In the genomic region with DNA sequence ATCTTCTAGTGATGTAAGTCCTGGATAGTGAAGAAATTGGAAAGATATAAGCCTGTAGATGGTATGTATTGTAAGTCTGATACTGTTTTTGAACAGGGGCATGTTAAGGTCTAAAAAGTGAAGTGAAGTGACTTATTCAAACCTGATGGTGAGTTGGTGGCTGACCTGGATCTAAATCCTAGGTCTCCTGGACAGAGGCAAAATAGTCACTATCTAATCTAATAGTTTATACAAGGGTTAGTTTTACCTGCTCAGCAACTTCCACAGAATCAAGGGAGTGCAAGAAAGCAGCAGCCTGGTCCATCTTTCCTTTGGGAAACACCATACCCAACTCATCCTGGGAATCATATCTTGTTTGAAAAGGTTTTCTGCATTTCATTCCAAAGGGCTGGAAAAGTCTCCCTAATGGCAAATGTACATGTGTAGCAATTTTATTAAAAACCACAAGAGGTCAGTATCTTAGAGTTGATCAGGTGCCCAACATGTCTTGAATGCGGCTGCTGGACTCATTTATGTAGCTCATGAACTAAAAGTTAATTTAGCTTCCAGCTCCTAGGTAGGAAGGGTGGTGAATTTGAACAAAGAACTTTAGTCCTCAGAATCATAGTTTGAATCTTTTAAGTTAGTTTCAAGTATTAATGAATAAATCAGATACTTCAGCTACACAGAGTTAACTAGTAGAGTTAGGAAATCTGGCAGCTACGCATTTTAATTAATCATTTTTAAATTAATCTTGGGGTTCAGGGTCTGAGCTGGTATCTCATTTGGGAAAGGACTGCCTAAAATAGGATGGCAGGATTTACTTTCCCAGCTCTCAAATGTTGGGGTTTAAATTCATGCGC, we compare ENCODE assay signal across 9 cellular contexts. TPM values are rescaled to one million over a fixed set of nuclear protein-coding genes. Genes with fewer than 3 reads are reported as not detected.
DNase-seq lines count a peak whose midpoint lies in the region; ATAC-seq, FAIRE-seq and TF ChIP-seq lines count a peak whose summit lies in the region.
"Had no signal": no experiment of that assay in that cellular context is flagged by ENCODE, and none has a peak within 500 bp of the region (broad histone marks: within the 10 kb centered on the region; RNA-seq: fewer than 3 reads in every experiment).

No MANE protein-coding gene starts in this region.

- H3K36me3 Mint-ChIP-seq in activated T-cell treated with anti-CD3 and anti-CD28 coated beads, Interleukin-2, amount 50 U/mL, for 72 hours (ENCODE audit: insufficient read depth in 2 of 2) = peaks cover 4 to 28% of the 10 kb centered on the region in 2 donors

- in situ Hi-C loops in gastrocnemius medialis (cut with MboI; ENCODE audit: low sequenced_read_pairs in 4 of 4) = loop anchor here in 2 of 4 donors (10.0 kb wide), 1 partner anchor 127 kb away; the partner anchor contains the start of gene RANBP3L (in 2 of the 2)

- H3K27me3 ChIP-seq in foreskin keratinocyte (no peaks in the 10 kb centered on the region), gastrocnemius medialis (no peaks in the 10 kb centered on the region)
- H3K27me3 ChIP-seq: neutrophil had no signal

- no peak overlapping the region for H3K4me3 ChIP-seq in gastrocnemius medialis

- H3K4me1 Mint-ChIP-seq in activated T-cell treated with anti-CD3 and anti-CD28 coated beads, Interleukin-2, amount 50 U/mL, for 72 hours (ENCODE audit: low read depth) = no peaks in the 10 kb centered on the region

- no peaks in the 10 kb centered on the region for H3K9me3 ChIP-seq in gastrocnemius medialis
- H3K9me3 ChIP-seq: neutrophil had no signal

- intact Hi-C loops in gastrocnemius medialis (cut with DNase I; ENCODE audit: low total_unique reads) = loop anchor here (2.0 to 5.0 kb wide), 2 partner anchors 127 to 514 kb away; no protein-coding TSS in a partner anchor

- peak; percentile 25 for FAIRE-seq in D721Med (lab: Jason Lieb, UNC)

- H3K4me1 ChIP-seq in foreskin keratinocyte (no peaks in the 10 kb centered on the region), gastrocnemius medialis (no peaks in the 10 kb centered on the region)

- H3K27ac ChIP-seq in foreskin keratinocyte (no peak overlapping the region), gastrocnemius medialis (no peak overlapping the region)
- H3K27ac ChIP-seq: neutrophil had no signal

- TF ChIP-seq POLR2A in gastrocnemius medialis (IDR thresholded peaks at IDR 0.05) = no peak

- no peaks in the 10 kb centered on the region for H3K27me3 Mint-ChIP-seq in activated T-cell treated with anti-CD3 and anti-CD28 coated beads, Interleukin-2, amount 50 U/mL, for 72 hours (ENCODE audit: low read depth)

- TF ChIP-seq CTCF in D721Med (IDR thresholded peaks at IDR 0.05; ENCODE audit: insufficient read depth, missing control alignments) (peak; percentile 45), foreskin keratinocyte (conservative IDR thresholded peaks at IDR 0.05) (peak; percentile 65), gastrocnemius medialis (IDR thresholded peaks at IDR 0.05 in 4 of 5, conservative IDR thresholded peaks at IDR 0.05 in 1 of 5) (peak in 3 of 5 experiments; percentile 18 to 53 (median 39))

- H3K36me3 ChIP-seq in gastrocnemius medialis = peaks cover 0 to 29% of the 10 kb centered on the region in 2 donors

- ATAC-seq in SK-N-SH treated with all-trans-retinoic acid at 6 μM for 48 hours = peak; percentile 93
- peak; percentile 64 for ATAC-seq in foreskin keratinocyte
- ATAC-seq in gastrocnemius medialis = peak in 1 of 2 donors; percentile 61
- ATAC-seq in activated T-cell treated with anti-CD3 and anti-CD28 coated beads, Interleukin-2, amount 50 U/mL, for 72 hours (replicated peaks in 1 of 2) = no peak
- ATAC-seq in HG02852 (IDR thresholded peaks at IDR 0.05; ENCODE audit: unreplicated experiment) = no peak

- no peak overlapping the region for H3K27ac Mint-ChIP-seq in activated T-cell treated with anti-CD3 and anti-CD28 coated beads, Interleukin-2, amount 50 U/mL, for 72 hours

- H3K9me3 Mint-ChIP-seq in activated T-cell treated with anti-CD3 and anti-CD28 coated beads, Interleukin-2, amount 50 U/mL, for 72 hours = no peaks in the 10 kb centered on the region

- DNase-seq in D721Med (ENCODE audit: insufficient read length, low spot score) = no peak
- DNase-seq in HT-29 (ENCODE audit: low spot score) = peak; percentile 58
- no peak for DNase-seq in foreskin keratinocyte
- DNase-seq in gastrocnemius medialis = no peak
- DNase-seq in GOT3 (lab: John Stamatoyannopoulos, UW) = no peak
- DNase-seq in activated T-cell treated with anti-CD3 and anti-CD28 coated beads, Interleukin-2, amount 50 U/mL, for 72 hours = no peak

- no peak overlapping the region for H3K4me3 Mint-ChIP-seq in activated T-cell treated with anti-CD3 and anti-CD28 coated beads, Interleukin-2, amount 50 U/mL, for 72 hours

TF ChIP-seq in SK-N-SH treated with all-trans-retinoic acid at 6 μM for 48 hours, 23 proteins besides CTCF, POLR2A, EP300 and RAD21 (continues in another document):
- TF ChIP-seq TOX (CRISPR knock-in tag; IDR thresholded peaks at IDR 0.05; ENCODE audit: borderline replicate concordance) = no peak
- TF ChIP-seq, protein P1, sequence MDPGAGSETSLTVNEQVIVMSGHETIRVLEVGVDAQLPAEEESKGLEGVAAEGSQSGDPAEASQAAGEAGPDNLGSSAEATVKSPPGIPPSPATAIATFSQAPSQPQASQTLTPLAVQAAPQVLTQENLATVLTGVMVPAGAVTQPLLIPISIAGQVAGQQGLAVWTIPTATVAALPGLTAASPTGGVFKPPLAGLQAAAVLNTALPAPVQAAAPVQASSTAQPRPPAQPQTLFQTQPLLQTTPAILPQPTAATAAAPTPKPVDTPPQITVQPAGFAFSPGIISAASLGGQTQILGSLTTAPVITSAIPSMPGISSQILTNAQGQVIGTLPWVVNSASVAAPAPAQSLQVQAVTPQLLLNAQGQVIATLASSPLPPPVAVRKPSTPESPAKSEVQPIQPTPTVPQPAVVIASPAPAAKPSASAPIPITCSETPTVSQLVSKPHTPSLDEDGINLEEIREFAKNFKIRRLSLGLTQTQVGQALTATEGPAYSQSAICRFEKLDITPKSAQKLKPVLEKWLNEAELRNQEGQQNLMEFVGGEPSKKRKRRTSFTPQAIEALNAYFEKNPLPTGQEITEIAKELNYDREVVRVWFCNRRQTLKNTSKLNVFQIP (CRISPR knock-in tag; IDR thresholded peaks at IDR 0.05; ENCODE audit: borderline replicate concordance, low read depth) = no peak
- no peak for TF ChIP-seq OSR1 (CRISPR knock-in tag; IDR thresholded peaks at IDR 0.05)
- TF ChIP-seq CSDC2 (CRISPR knock-in tag; IDR thresholded peaks at IDR 0.05) = no peak
- no peak for TF ChIP-seq CREB5 (CRISPR knock-in tag; IDR thresholded peaks at IDR 0.05; ENCODE audit: low read depth)
- no peak for TF ChIP-seq BACH2 (CRISPR knock-in tag; IDR thresholded peaks at IDR 0.05; ENCODE audit: borderline replicate concordance)
- TF ChIP-seq, protein P2, sequence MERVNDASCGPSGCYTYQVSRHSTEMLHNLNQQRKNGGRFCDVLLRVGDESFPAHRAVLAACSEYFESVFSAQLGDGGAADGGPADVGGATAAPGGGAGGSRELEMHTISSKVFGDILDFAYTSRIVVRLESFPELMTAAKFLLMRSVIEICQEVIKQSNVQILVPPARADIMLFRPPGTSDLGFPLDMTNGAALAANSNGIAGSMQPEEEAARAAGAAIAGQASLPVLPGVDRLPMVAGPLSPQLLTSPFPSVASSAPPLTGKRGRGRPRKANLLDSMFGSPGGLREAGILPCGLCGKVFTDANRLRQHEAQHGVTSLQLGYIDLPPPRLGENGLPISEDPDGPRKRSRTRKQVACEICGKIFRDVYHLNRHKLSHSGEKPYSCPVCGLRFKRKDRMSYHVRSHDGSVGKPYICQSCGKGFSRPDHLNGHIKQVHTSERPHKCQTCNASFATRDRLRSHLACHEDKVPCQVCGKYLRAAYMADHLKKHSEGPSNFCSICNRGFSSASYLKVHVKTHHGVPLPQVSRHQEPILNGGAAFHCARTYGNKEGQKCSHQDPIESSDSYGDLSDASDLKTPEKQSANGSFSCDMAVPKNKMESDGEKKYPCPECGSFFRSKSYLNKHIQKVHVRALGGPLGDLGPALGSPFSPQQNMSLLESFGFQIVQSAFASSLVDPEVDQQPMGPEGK (CRISPR knock-in tag; IDR thresholded peaks at IDR 0.05; ENCODE audit: borderline replicate concordance) = no peak
- TF ChIP-seq ARNTL (CRISPR knock-in tag; IDR thresholded peaks at IDR 0.05; ENCODE audit: borderline replicate concordance, low read depth) = no peak
- no peak for TF ChIP-seq ZNF565 (CRISPR knock-in tag; conservative IDR thresholded peaks at IDR 0.05; ENCODE audit: low read depth)
- TF ChIP-seq PPARA (CRISPR knock-in tag; IDR thresholded peaks at IDR 0.05; ENCODE audit: borderline replicate concordance) = no peak

RNA-seq across cellular contexts. Expression of gene SKP2, which starts 26.0 kb away (rescaled TPM):
- 58.9 and 59.4 TPM in 2 replicates for total RNA-seq in HT-29 (2014; rRNA removed; shearing (Covaris generic))
- total RNA-seq in foreskin keratinocyte (69.0 and 98.7 TPM in 2 replicates), gastrocnemius medialis (1 to 10 TPM; 2.8 to 6.7 (median 3.1) TPM)
- polyA plus RNA-seq in foreskin keratinocyte = 19.8 and 35.6 TPM in 2 replicates
- 10 to 100 TPM; 25.3 to 36.8 TPM for total RNA-seq in activated T-cell treated with anti-CD3 and anti-CD28 coated beads, Interleukin-2, amount 50 U/mL, for 72 hours

RNA-seq across cellular contexts. Expression of gene LMBRD2, which starts 26.2 kb away (rescaled TPM):
- total RNA-seq in HT-29 (2014; rRNA removed; shearing (Covaris generic)) = 5.0 and 5.4 TPM in 2 replicates
- total RNA-seq in foreskin keratinocyte (6.1 and 7.1 TPM in 2 replicates), gastrocnemius medialis (10 to 100 TPM; 12.2 to 29.0 (median 21.3) TPM)
- 0.95 and 1.2 TPM in 2 replicates for polyA plus RNA-seq in foreskin keratinocyte
- total RNA-seq in activated T-cell treated with anti-CD3 and anti-CD28 coated beads, Interleukin-2, amount 50 U/mL, for 72 hours = 10 to 100 TPM; 15.8 to 17.6 TPM

Comparison
In these comparisons a context has a peak if more than half of its experiments do, and no peak if none do; other contexts are left out.
1. ATAC-seq: peak in SK-N-SH treated with all-trans-retinoic acid at 6 μM for 48 hours (single experiment) and foreskin keratinocyte (single experiment); none in activated T-cell treated with anti-CD3 and anti-CD28 coated beads, Interleukin-2, amount 50 U/mL, for 72 hours (0 of 2) and HG02852 (single experiment).
2. Peak in every context shown above with its lines, with median percentiles within 50 percentile points of each other: CTCF ChIP-seq.